Comparison of ENCODE assay signal across 8 cellular contexts in genomic region chr15:60592386-60593339, GRCh38.
A peak's percentile ranks its signal among the peaks of the same experiment; 100 is the strongest.
DNase-seq lines count a peak whose midpoint lies in the region; ATAC-seq and TF ChIP-seq lines count a peak whose summit lies in the region.

No MANE protein-coding gene starts in this region.

- peak overlapping the region; percentile 39; the same call in 1 of the 2 replicates for H3K9ac ChIP-seq in SU-DHL-6 (ENCODE audit: low read length)
- peak overlapping the region; percentile 65 for H3K9ac ChIP-seq in adipocyte (ENCODE audit: low read length)

- no peaks in the 10 kb centered on the region for H3K9me2 ChIP-seq in SU-DHL-6 (replicated peaks; ENCODE audit: insufficient read depth, low read length)

- no peaks in the 10 kb centered on the region for H3F3A ChIP-seq in SU-DHL-6 (ENCODE audit: insufficient read depth)

- H3K36me3 ChIP-seq in MG63 (no peaks in the 10 kb centered on the region), SU-DHL-6 (ENCODE audit: low read length) (no peaks in the 10 kb centered on the region), adipocyte (ENCODE audit: control insufficient read depth, insufficient read depth, low read length, severe bottlenecking) (no peaks in the 10 kb centered on the region), psoas muscle (ENCODE audit: insufficient read depth in 1 of 2, low read depth in 1 of 2) (no peaks in the 10 kb centered on the region), urinary bladder (ENCODE audit: insufficient read depth) (no peaks in the 10 kb centered on the region)

- peak overlapping the region; percentile 67 for H2AFZ ChIP-seq in SU-DHL-6 (ENCODE audit: low read depth, low read length, severe bottlenecking)

- H3K9me3 ChIP-seq in MG63: no peaks in the 10 kb centered on the region
- H3K9me3 ChIP-seq in SU-DHL-6 (ENCODE audit: insufficient read depth, low read length): no peaks in the 10 kb centered on the region
- no peaks in the 10 kb centered on the region for H3K9me3 ChIP-seq in adipocyte (ENCODE audit: control insufficient read depth, low read length)
- no peaks in the 10 kb centered on the region for H3K9me3 ChIP-seq in psoas muscle

- peak overlapping the region; percentile 68 for H3K4me2 ChIP-seq in SU-DHL-6 (ENCODE audit: low read depth, low read length, poor library complexity, severe bottlenecking)

- ATAC-seq in left ventricle myocardium superior: peak; percentile 93
- ATAC-seq in psoas muscle: peak; percentile 82 to 86 (median 84)

- peak overlapping the region; percentile 64 for H3K4me3 ChIP-seq in MG63
- peak overlapping the region; percentile 52 for H3K4me3 ChIP-seq in SU-DHL-6 (ENCODE audit: insufficient read depth, low read length, poor library complexity, severe bottlenecking)
- peak overlapping the region; percentile 84 for H3K4me3 ChIP-seq in adipocyte (ENCODE audit: low read length)
- peak overlapping the region; percentile 95 for H3K4me3 ChIP-seq in psoas muscle
- H3K4me3 ChIP-seq in urinary bladder (ENCODE audit: low read depth, low read length): peak overlapping the region; percentile 97

- TF ChIP-seq CTCF in SU-DHL-6 (IDR thresholded peaks at IDR 0.05; ENCODE audit: insufficient read depth, low read length, poor library complexity, severe bottlenecking): no peak
- TF ChIP-seq CTCF in psoas muscle (IDR thresholded peaks at IDR 0.05): peak; percentile 25

- intact Hi-C loops in left ventricle myocardium superior (cut with micrococcal nuclease) (no loop called here), psoas muscle (cut with DNase I) (loop anchor here in 1 of 2 donors (5.0 kb wide), 1 partner anchor 55 kb away; no protein-coding TSS in a partner anchor)

- H4K20me1 ChIP-seq in SU-DHL-6 (ENCODE audit: low read depth, low read length): no peaks in the 10 kb centered on the region

- peaks cover 18% of the 10 kb centered on the region for H3K4me1 ChIP-seq in adipocyte (ENCODE audit: control insufficient read depth, insufficient read depth, low read length)
- peaks cover 27% of the 10 kb centered on the region for H3K4me1 ChIP-seq in psoas muscle
- no peaks in the 10 kb centered on the region for H3K4me1 ChIP-seq in urinary bladder (ENCODE audit: insufficient read depth)

- DNase-seq in EH (ENCODE audit: low read depth) (peak; percentile 70), H4 (ENCODE audit: low spot score) (peak; percentile 74), MG63 (peak; percentile 83), adipocyte (ENCODE audit: low read depth) (peak; percentile 90), left ventricle myocardium superior (peak; percentile 93), psoas muscle (peak; percentile 88 to 94)

- H3K27me3 ChIP-seq in MG63 (peaks cover 15% of the 10 kb centered on the region), SU-DHL-6 (ENCODE audit: low read length) (no peaks in the 10 kb centered on the region), adipocyte (replicated peaks; ENCODE audit: control insufficient read depth, insufficient read depth, low read length) (no peaks in the 10 kb centered on the region), psoas muscle (ENCODE audit: insufficient read depth in 3 of 3, low read length in 2 of 3) (no peaks in the 10 kb centered on the region)

- 2 to 4% (median 3%) methylated on average over 46 to 91 of the region's 91 CpGs for WGBS in psoas muscle, 3 donors
- 2% methylated on average over 84 of the region's 91 CpGs for whole genome bisulfite sequencing in urinary bladder

- H3K79me2 ChIP-seq in SU-DHL-6 (ENCODE audit: insufficient read depth, low read length): no peaks in the 10 kb centered on the region

- no peak overlapping the region for H3K27ac ChIP-seq in SU-DHL-6 (ENCODE audit: low read depth, low read length)
- peak overlapping the region; percentile 99 for H3K27ac ChIP-seq in psoas muscle
- peak overlapping the region; percentile 91 for H3K27ac ChIP-seq in urinary bladder (ENCODE audit: low read depth)
